ENCODE assay signal across 16 cellular contexts in genomic region chr13:76948139-76948538, GRCh38. TPM values are rescaled to one million over a fixed set of nuclear protein-coding genes. Genes with fewer than 3 reads are reported as not detected.
A peak's percentile ranks its signal among the peaks of the same experiment; 100 is the strongest.
DNase-seq lines count a peak whose midpoint lies in the region; ATAC-seq and TF ChIP-seq lines count a peak whose summit lies in the region.
"Had no signal": no experiment of that assay in that cellular context is flagged by ENCODE, and none has a peak within 500 bp of the region (broad histone marks: within the 10 kb centered on the region; RNA-seq: fewer than 3 reads in every experiment).

Gene ACOD1, plus strand, starts transcription at chr13:76948511. Its CDS starts 48 bp downstream, at chr13:76948559.

- peaks cover 16% of the 10 kb centered on the region; the same call in 1 of the 2 replicates for H3F3A ChIP-seq in GM23248 (ENCODE audit: insufficient read depth)

- DNase-seq in GM23248 (peak; percentile 15), NB4 (ENCODE audit: low read depth) (peak; percentile 62), SIG-M5 (lab: John Stamatoyannopoulos, UW) (peak; percentile 72), fibroblast of mammary gland (ENCODE audit: low read depth) (peak; percentile 22), mucosa of gallbladder (ENCODE audit: low spot score) (no peak), NCI-H2081 (lab: John Stamatoyannopoulos, UW) (no peak), NCI-H446 (lab: John Stamatoyannopoulos, UW) (no peak)
- DNase-seq: CD4-positive, alpha-beta memory T cell; H7; Karpas-422; SK-N-SH had no signal

- 13 to 16% methylated on average over 2 of the region's 2 CpGs for WGBS in GM23248 (ENCODE audit: low coverage in 1 of 2, low lambda C conversion rate in 2 of 2, missing lambda C conversion rate in 2 of 2), 2 experiments

- no peak within 1 kb of the TSS for H3K9ac ChIP-seq in GM23248
- H3K9ac ChIP-seq: SK-N-SH had no signal

- H2AFZ ChIP-seq in GM23248 = no peak within 1 kb of the TSS

- no peaks in the 10 kb centered on the region for H4K20me1 ChIP-seq in GM23248 (ENCODE audit: insufficient read depth)

- H3K4me2 ChIP-seq in GM23248 (ENCODE audit: unreplicated experiment) = no peak within 1 kb of the TSS
- H3K4me2 ChIP-seq: SK-N-SH had no signal

- in situ Hi-C loops in GM23248 (cut with MboI) = no loop called here

- peaks cover 21% of the 10 kb centered on the region for H3K4me1 ChIP-seq in GM23248 (ENCODE audit: insufficient read depth)

- no peak for TF ChIP-seq POLR2A in NB4 (IDR thresholded peaks at IDR 0.05; ENCODE audit: extremely low read depth, insufficient read length)

- TF ChIP-seq CTCF in NB4 (IDR thresholded peaks at IDR 0.05; ENCODE audit: low read depth, low read length) = no peak
- TF ChIP-seq CTCF in fibroblast of mammary gland (conservative IDR thresholded peaks at IDR 0.05; ENCODE audit: control insufficient read depth, insufficient read depth, low read depth, low read length) = no peak

- no peaks in the 10 kb centered on the region for H3K9me2 ChIP-seq in GM23248 (ENCODE audit: insufficient read depth)
- H3K9me2 ChIP-seq: SK-N-SH had no signal

- H3K9me3 ChIP-seq in GM23248 (ENCODE audit: low read depth) = no peaks in the 10 kb centered on the region
- H3K9me3 ChIP-seq: SK-N-SH had no signal

- H3K4me3 ChIP-seq in GM23248 (no peak within 1 kb of the TSS), NB4 (ENCODE audit: low read depth, low read length) (no peak within 1 kb of the TSS), fibroblast of mammary gland (ENCODE audit: control insufficient read depth, low read depth, low read length) (no peak within 1 kb of the TSS)

- H3K36me3 ChIP-seq in GM23248 (ENCODE audit: low read depth) = no peaks in the 10 kb centered on the region

- ATAC-seq in HG02678 (IDR thresholded peaks at IDR 0.05; ENCODE audit: unreplicated experiment) = no peak
- ATAC-seq: HepG2 had no signal

- no peaks in the 10 kb centered on the region for H3K27me3 ChIP-seq in GM23248 (replicated peaks; ENCODE audit: insufficient read depth)

- no peak within 1 kb of the TSS for H3K27ac ChIP-seq in GM23248

- H3K79me2 ChIP-seq in GM23248 (ENCODE audit: insufficient read depth) = no peaks in the 10 kb centered on the region

RNA-seq across cellular contexts. Expression of gene ACOD1, which starts in this region (rescaled TPM):
- total RNA-seq in GM23248 (2014; rRNA removed; shearing (Covaris generic)) = not detected in 2 replicates
- not detected in 2 replicates for polyA plus RNA-seq in GM23248 (2016; fragmentation: Nextera tagmentation; extraction: Ambion mirVana)
- total RNA-seq in mucosa of gallbladder = not detected
- total RNA-seq: A673; CD4-positive, alpha-beta memory T cell; Daoy; H7; HepG2; T-helper 2 cell treated with Interferon-gamma antibody and Interleukin-4, amounts not matched to agents 100 ng/mL and 5 ng/mL, for 36 hours had no signal
- polyA plus RNA-seq: CD4-positive, alpha-beta memory T cell; HepG2; SK-N-SH had no signal

Comparison
In these comparisons a context has a peak if more than half of its experiments do, and no peak if none do; other contexts are left out.
1. Peak in DNase-seq in GM23248; RNA of the gene not detected or under 1 TPM.
2. DNase-seq: peak in NB4 (single experiment), SIG-M5 (single experiment) and fibroblast of mammary gland (single experiment); none in mucosa of gallbladder (single experiment), NCI-H2081 (0 of 2) and NCI-H446 (0 of 2).